In the genomic region with DNA sequence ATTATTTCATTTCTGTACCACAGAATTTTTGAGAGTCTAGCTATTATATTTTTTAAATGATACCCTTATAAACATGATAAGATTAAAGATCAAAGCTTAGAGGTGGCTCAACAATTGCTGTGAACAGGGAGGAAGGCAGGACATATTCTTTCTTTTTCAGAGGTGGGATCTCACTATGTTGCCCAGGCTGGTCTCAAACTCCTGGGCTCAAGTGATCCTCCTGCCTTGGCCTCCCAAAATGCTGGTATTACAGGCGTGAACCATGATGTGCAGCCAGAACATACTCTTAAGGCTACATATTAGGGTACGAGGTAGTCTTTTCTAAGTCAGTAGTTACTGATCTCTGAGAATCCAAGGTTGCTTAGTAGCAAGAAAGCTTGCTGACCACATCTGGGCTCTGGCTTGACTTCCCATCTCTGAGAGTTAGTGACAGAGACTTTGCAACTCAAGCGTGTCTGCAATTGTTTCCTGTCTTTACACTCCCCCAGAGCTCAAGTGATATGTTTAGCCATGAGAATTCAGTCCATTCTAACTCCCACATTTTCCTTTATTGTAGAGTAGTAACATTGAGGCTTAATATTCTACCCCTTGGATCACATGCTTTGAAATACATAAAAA, we compare ENCODE assay signal across 11 cellular contexts. TPM values are rescaled to one million over a fixed set of nuclear protein-coding genes. Genes with fewer than 3 reads are reported as not detected.
DNase-seq lines count a peak whose midpoint lies in the region; ATAC-seq and TF ChIP-seq lines count a peak whose summit lies in the region.
"Had no signal": no experiment of that assay in that cellular context is flagged by ENCODE, and none has a peak within 500 bp of the region (broad histone marks: within the 10 kb centered on the region; RNA-seq: fewer than 3 reads in every experiment).

No MANE protein-coding gene starts in this region.

- H3K27me3 Mint-ChIP-seq in activated CD8-positive, alpha-beta T cell treated with anti-CD3 and anti-CD28 coated beads, Interleukin-2, amount 10 ng/mL, durations not matched to agents 7 days and 5 days (ENCODE audit: low read depth) = no peaks in the 10 kb centered on the region
- no peaks in the 10 kb centered on the region for H3K27me3 Mint-ChIP-seq in activated T-helper 17 cell treated with anti-CD3 and anti-CD28 coated beads, Interleukin-2, amount 50 U/mL, for 72 hours

- no peak overlapping the region for H3K4me3 Mint-ChIP-seq in activated CD8-positive, alpha-beta T cell treated with anti-CD3 and anti-CD28 coated beads, Interleukin-2, amount 10 ng/mL, durations not matched to agents 7 days and 5 days
- H3K4me3 Mint-ChIP-seq in activated T-helper 17 cell treated with anti-CD3 and anti-CD28 coated beads, Interleukin-2, amount 50 U/mL, for 72 hours = no peak overlapping the region
- H3K4me3 Mint-ChIP-seq: CD8-positive, alpha-beta T cell; mesothelial cell of epicardium had no signal

- CTCF ChIA-PET in activated CD8-positive, alpha-beta T cell treated with anti-CD3 and anti-CD28 coated beads, Interleukin-2, amount 10 ng/mL, durations not matched to agents 7 days and 5 days (lab: Charles Lee) = interaction anchor here (0.9 to 3.3 kb wide), 11 partner anchors 8 to 244 kb away, joined by 3 to 23 read pairs (median 4); a partner anchor contains a TSS

- no peak for TF ChIP-seq CTCF in GM20000 (IDR thresholded peaks at IDR 0.05; ENCODE audit: extremely low read depth, missing control alignments)

- H3K4me3 ChIP-seq in GM08714 (ENCODE audit: low read length) = peak overlapping the region; percentile 12; the same call in 1 of the 2 replicates

- no peak overlapping the region for H3K27ac Mint-ChIP-seq in activated CD8-positive, alpha-beta T cell treated with anti-CD3 and anti-CD28 coated beads, Interleukin-2, amount 10 ng/mL, durations not matched to agents 7 days and 5 days
- H3K27ac Mint-ChIP-seq in activated T-helper 17 cell treated with anti-CD3 and anti-CD28 coated beads, Interleukin-2, amount 50 U/mL, for 72 hours = no peak overlapping the region
- H3K27ac Mint-ChIP-seq: CD8-positive, alpha-beta T cell; mesothelial cell of epicardium had no signal

- ATAC-seq in HG03196 (IDR thresholded peaks at IDR 0.05; ENCODE audit: unreplicated experiment) = peak; percentile 68
- ATAC-seq in activated CD8-positive, alpha-beta T cell treated with anti-CD3 and anti-CD28 coated beads, Interleukin-2, amount 10 ng/mL, durations not matched to agents 7 days and 5 days = peak; percentile 47
- ATAC-seq in activated T-helper 17 cell treated with anti-CD3 and anti-CD28 coated beads, Interleukin-2, amount 50 U/mL, for 72 hours (replicated peaks) = no peak
- ATAC-seq: CD8-positive, alpha-beta T cell had no signal

- peaks cover 6% of the 10 kb centered on the region for H3K4me1 Mint-ChIP-seq in activated CD8-positive, alpha-beta T cell treated with anti-CD3 and anti-CD28 coated beads, Interleukin-2, amount 10 ng/mL, durations not matched to agents 7 days and 5 days (ENCODE audit: low read depth)
- H3K4me1 Mint-ChIP-seq in activated T-helper 17 cell treated with anti-CD3 and anti-CD28 coated beads, Interleukin-2, amount 50 U/mL, for 72 hours = no peaks in the 10 kb centered on the region
- H3K4me1 Mint-ChIP-seq: mesothelial cell of epicardium had no signal

- DNase-seq in GM20000 (ENCODE audit: low spot score) (peak; percentile 68), NCI-H1105 (lab: John Stamatoyannopoulos, UW) (no peak), SHP77 treated with DMSO at 0.1 percent for 48 hours (lab: John Stamatoyannopoulos, UW) (no peak), amygdala (lab: John Stamatoyannopoulos, UW) (no peak)
- DNase-seq in activated CD8-positive, alpha-beta T cell treated with anti-CD3 and anti-CD28 coated beads, Interleukin-2, amount 10 ng/mL, durations not matched to agents 7 days and 5 days = no peak
- DNase-seq: activated CD4-positive, alpha-beta T cell treated with anti-CD3 and anti-CD28 coated beads, Interleukin-2, amount 50 U/mL, for 4 hours; CD8-positive, alpha-beta T cell had no signal

- POLR2A ChIA-PET in activated CD8-positive, alpha-beta T cell treated with anti-CD3 and anti-CD28 coated beads, Interleukin-2, amount 10 ng/mL, durations not matched to agents 7 days and 5 days (lab: Charles Lee) = interaction anchor here (1.1 to 1.8 kb wide), 3 partner anchors 8 to 30 kb away, joined by 3 to 12 read pairs (median 3); a partner anchor contains a TSS

- H3K9me3 Mint-ChIP-seq in activated CD8-positive, alpha-beta T cell treated with anti-CD3 and anti-CD28 coated beads, Interleukin-2, amount 10 ng/mL, durations not matched to agents 7 days and 5 days (ENCODE audit: insufficient read depth) = no peaks in the 10 kb centered on the region
- H3K9me3 Mint-ChIP-seq in activated T-helper 17 cell treated with anti-CD3 and anti-CD28 coated beads, Interleukin-2, amount 50 U/mL, for 72 hours = no peaks in the 10 kb centered on the region
- H3K9me3 Mint-ChIP-seq: CD8-positive, alpha-beta T cell; mesothelial cell of epicardium had no signal

- H3K36me3 Mint-ChIP-seq in activated CD8-positive, alpha-beta T cell treated with anti-CD3 and anti-CD28 coated beads, Interleukin-2, amount 10 ng/mL, durations not matched to agents 7 days and 5 days (ENCODE audit: low read depth) = peaks cover 30% of the 10 kb centered on the region
- H3K36me3 Mint-ChIP-seq in activated T-helper 17 cell treated with anti-CD3 and anti-CD28 coated beads, Interleukin-2, amount 50 U/mL, for 72 hours (ENCODE audit: low read depth) = peaks cover 71% of the 10 kb centered on the region

RNA-seq across cellular contexts. Expression of a gene that starts 8.6 kb away (rescaled TPM):
- 10 to 100 TPM; 51.9 to 52.9 TPM for total RNA-seq in activated CD8-positive, alpha-beta T cell treated with anti-CD3 and anti-CD28 coated beads, Interleukin-2, amount 10 ng/mL, durations not matched to agents 7 days and 5 days
- 10 to 100 TPM; 34.2 to 50.8 TPM for total RNA-seq in activated T-helper 17 cell treated with anti-CD3 and anti-CD28 coated beads, Interleukin-2, amount 50 U/mL, for 72 hours

RNA-seq across cellular contexts. Expression of a gene that starts 14.6 kb away (rescaled TPM):
- 1 to 10 TPM; 5.8 to 6.8 TPM for total RNA-seq in activated CD8-positive, alpha-beta T cell treated with anti-CD3 and anti-CD28 coated beads, Interleukin-2, amount 10 ng/mL, durations not matched to agents 7 days and 5 days
- 1 to 10 TPM; 3.4 to 3.5 TPM for total RNA-seq in activated T-helper 17 cell treated with anti-CD3 and anti-CD28 coated beads, Interleukin-2, amount 50 U/mL, for 72 hours

RNA-seq across cellular contexts. Expression of a gene that starts 15.8 kb away (rescaled TPM):
- total RNA-seq in activated CD8-positive, alpha-beta T cell treated with anti-CD3 and anti-CD28 coated beads, Interleukin-2, amount 10 ng/mL, durations not matched to agents 7 days and 5 days = 100 to 1,000 TPM; 128 to 130 TPM
- total RNA-seq in activated T-helper 17 cell treated with anti-CD3 and anti-CD28 coated beads, Interleukin-2, amount 50 U/mL, for 72 hours = 100 to 1,000 TPM; 101 to 104 TPM

RNA-seq across cellular contexts. Expression of a gene that starts 16.6 kb away (rescaled TPM):
- total RNA-seq in activated CD8-positive, alpha-beta T cell treated with anti-CD3 and anti-CD28 coated beads, Interleukin-2, amount 10 ng/mL, durations not matched to agents 7 days and 5 days = under 1 TPM; 0.10 to 0.55 TPM
- total RNA-seq in activated T-helper 17 cell treated with anti-CD3 and anti-CD28 coated beads, Interleukin-2, amount 50 U/mL, for 72 hours = 1 to 10 TPM in 1 of 2 donors, under 1 TPM in 1; 0.30 to 2.5 TPM
- total RNA-seq: CD8-positive, alpha-beta T cell had no signal

RNA-seq across cellular contexts. Expression of a gene that starts 38.4 kb away (rescaled TPM):
- 10 to 100 TPM; 19.9 to 20.7 TPM for total RNA-seq in activated CD8-positive, alpha-beta T cell treated with anti-CD3 and anti-CD28 coated beads, Interleukin-2, amount 10 ng/mL, durations not matched to agents 7 days and 5 days
- 10 to 100 TPM; 19.1 to 20.3 TPM for total RNA-seq in activated T-helper 17 cell treated with anti-CD3 and anti-CD28 coated beads, Interleukin-2, amount 50 U/mL, for 72 hours
